In genomic region chrX:28718450-28718849, GRCh38 we compare ENCODE assay signal across 11 cellular contexts.
"Had no signal": no experiment of that assay in that cellular context is flagged by ENCODE, and none has a peak within 500 bp of the region (broad histone marks: within the 10 kb centered on the region; RNA-seq: fewer than 3 reads in every experiment).

No MANE protein-coding gene starts in this region.

- H3K9me3 Mint-ChIP-seq: GM23338 had no signal

- H3K36me3 ChIP-seq: HAP-1 had no signal

- H3K9ac ChIP-seq: GM23248 had no signal

- FAIRE-seq: H1, H54 had no signal

- H3K4me2 ChIP-seq: GM23338 had no signal

- H3K27ac Mint-ChIP-seq: GM23338, H9, HFFc6 had no signal

- H3K4me3 Mint-ChIP-seq: GM23338, H9, HFFc6 had no signal

- H3K4me3 ChIP-seq: GM23248, GM23338, HAP-1 had no signal

- H3K4me1 ChIP-seq: HAP-1 had no signal

- H3K4me1 Mint-ChIP-seq: GM23338, H9 had no signal

- ATAC-seq: GM23338, HCT116 had no signal

- H3K9me3 ChIP-seq: HAP-1 had no signal

- H2AFZ ChIP-seq: GM23248, GM23338 had no signal

- H3K27ac ChIP-seq: GM23248 had no signal

- DNase-seq: GM23248, GOT3, H7, H9, HCEC 1CT, HFFc6 had no signal
